In the genomic region with DNA sequence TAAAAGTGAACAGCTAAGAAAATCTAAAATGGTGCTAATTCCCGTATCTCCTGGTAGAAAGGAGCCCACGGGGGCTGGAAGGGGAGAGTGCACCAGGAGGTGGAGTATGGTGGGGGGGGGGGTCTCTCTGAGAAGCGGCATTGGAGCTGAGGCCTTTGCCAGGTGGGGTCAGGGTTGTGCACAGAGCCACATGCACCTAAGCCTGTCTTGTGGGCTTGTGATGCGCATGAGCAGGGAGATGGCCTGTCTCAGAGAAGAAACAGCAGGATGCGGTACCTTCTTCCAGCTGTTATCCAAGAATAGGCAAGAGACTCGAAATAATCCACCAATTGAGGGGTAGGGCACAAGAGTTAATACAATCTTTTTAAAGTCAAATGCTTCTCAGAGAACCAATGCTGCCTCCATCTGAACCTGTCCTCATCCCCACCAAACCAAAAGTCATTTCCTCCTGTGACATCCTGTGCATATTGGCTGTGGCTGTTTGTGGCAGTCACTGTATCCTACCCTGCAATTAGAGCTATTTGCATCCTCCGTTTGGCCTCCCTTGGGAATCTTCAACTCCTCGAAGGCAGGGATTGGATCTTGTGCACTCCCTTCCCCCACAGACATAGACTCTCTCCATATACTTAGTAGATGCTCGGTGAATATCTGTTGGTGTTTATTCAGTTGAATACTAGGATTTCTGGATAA, we compare ENCODE assay signal across 19 cellular contexts. TPM values are rescaled to one million over a fixed set of nuclear protein-coding genes. Genes with fewer than 3 reads are reported as not detected.
"Had no signal": no experiment of that assay in that cellular context is flagged by ENCODE, and none has a peak within 500 bp of the region (broad histone marks: within the 10 kb centered on the region; RNA-seq: fewer than 3 reads in every experiment).

No MANE protein-coding gene starts in this region.

- H3K36me3 ChIP-seq: gastrocnemius medialis, heart left ventricle, left ventricle myocardium inferior, thoracic aorta, upper lobe of right lung had no signal

- DNase-seq: activated CD4-positive, alpha-beta T cell treated with anti-CD3 and anti-CD28 coated beads, Interleukin-2, amount 10 ng/mL, durations not matched to agents 24 days and 14 days; activated CD8-positive, alpha-beta memory T cell treated with anti-CD3 and anti-CD28 coated beads, Interleukin-2, amount 50 U/mL, for 48 hours; activated gamma-delta T cell; activated T-cell treated with anti-CD3 and anti-CD28 coated beads, Interleukin-2, amount 50 U/mL, for 72 hours; effector CD8-positive, alpha-beta T cell; gastrocnemius medialis; heart left ventricle; kidney glomerular epithelial cell; left ventricle myocardium inferior; mammary epithelial cell; stimulated activated naive B cell treated with anti-CD40 and anti-IgM and Interleukin-4, amounts not matched to agents 10 μg/mL and 1 μg/mL and 100 μg/mL, for 72 hours; upper lobe of right lung had no signal

- H3K9me3 ChIP-seq: gastrocnemius medialis, heart left ventricle, left ventricle myocardium inferior, thoracic aorta, upper lobe of right lung had no signal

- H3K36me3 Mint-ChIP-seq: activated naive CD4-positive, alpha-beta T cell treated with anti-CD3 and anti-CD28 coated beads, Interleukin-2, amount 50 U/mL, for 24 hours; stimulated activated naive B cell treated with anti-CD40 and anti-IgM and Interleukin-4, amounts not matched to agents 10 μg/mL and 1 μg/mL and 100 μg/mL, for 72 hours had no signal

- H3K27ac ChIP-seq: gastrocnemius medialis, heart left ventricle, left ventricle myocardium inferior, thoracic aorta, upper lobe of right lung had no signal

- H3K27ac Mint-ChIP-seq: activated CD4-positive, alpha-beta T cell treated with anti-CD3 and anti-CD28 coated beads, Interleukin-2, amount 10 ng/mL, durations not matched to agents 24 days and 14 days; activated naive CD4-positive, alpha-beta T cell treated with anti-CD3 and anti-CD28 coated beads, Interleukin-2, amount 50 U/mL, for 24 hours; activated T-cell treated with anti-CD3 and anti-CD28 coated beads, Interleukin-2, amount 50 U/mL, for 72 hours; dendritic cell treated with granulocyte-macrophage colony-stimulating factor and Interleukin-4, amounts not matched to agents 40 ng/mL and 50 ng/mL, for 4 days; progenitor cell of endocrine pancreas; stimulated activated naive B cell treated with anti-CD40 and anti-IgM and Interleukin-4, amounts not matched to agents 10 μg/mL and 1 μg/mL and 100 μg/mL, for 72 hours had no signal

- H3K4me3 Mint-ChIP-seq: activated CD4-positive, alpha-beta T cell treated with anti-CD3 and anti-CD28 coated beads, Interleukin-2, amount 10 ng/mL, durations not matched to agents 24 days and 14 days; activated naive CD4-positive, alpha-beta T cell treated with anti-CD3 and anti-CD28 coated beads, Interleukin-2, amount 50 U/mL, for 24 hours; activated T-cell treated with anti-CD3 and anti-CD28 coated beads, Interleukin-2, amount 50 U/mL, for 72 hours; dendritic cell treated with granulocyte-macrophage colony-stimulating factor and Interleukin-4, amounts not matched to agents 40 ng/mL and 50 ng/mL, for 4 days; stimulated activated naive B cell treated with anti-CD40 and anti-IgM and Interleukin-4, amounts not matched to agents 10 μg/mL and 1 μg/mL and 100 μg/mL, for 72 hours had no signal

- H3K4me1 ChIP-seq: gastrocnemius medialis had no signal

- H3K9me3 Mint-ChIP-seq: activated CD4-positive, alpha-beta T cell treated with anti-CD3 and anti-CD28 coated beads, Interleukin-2, amount 10 ng/mL, durations not matched to agents 24 days and 14 days; activated naive CD4-positive, alpha-beta T cell treated with anti-CD3 and anti-CD28 coated beads, Interleukin-2, amount 50 U/mL, for 24 hours; activated T-cell treated with anti-CD3 and anti-CD28 coated beads, Interleukin-2, amount 50 U/mL, for 72 hours; dendritic cell treated with granulocyte-macrophage colony-stimulating factor and Interleukin-4, amounts not matched to agents 40 ng/mL and 50 ng/mL, for 4 days; stimulated activated naive B cell treated with anti-CD40 and anti-IgM and Interleukin-4, amounts not matched to agents 10 μg/mL and 1 μg/mL and 100 μg/mL, for 72 hours had no signal

- H3K27me3 ChIP-seq: gastrocnemius medialis, heart left ventricle, upper lobe of right lung had no signal

- H3K4me1 Mint-ChIP-seq: activated CD4-positive, alpha-beta T cell treated with anti-CD3 and anti-CD28 coated beads, Interleukin-2, amount 10 ng/mL, durations not matched to agents 24 days and 14 days; activated naive CD4-positive, alpha-beta T cell treated with anti-CD3 and anti-CD28 coated beads, Interleukin-2, amount 50 U/mL, for 24 hours; stimulated activated naive B cell treated with anti-CD40 and anti-IgM and Interleukin-4, amounts not matched to agents 10 μg/mL and 1 μg/mL and 100 μg/mL, for 72 hours had no signal

- H3K4me3 ChIP-seq: gastrocnemius medialis, heart left ventricle, left ventricle myocardium inferior, thoracic aorta, upper lobe of right lung had no signal

- ATAC-seq: esophagus mucosa; gastrocnemius medialis; heart left ventricle; stimulated activated naive B cell treated with anti-CD40 and anti-IgM and Interleukin-4, amounts not matched to agents 10 μg/mL and 1 μg/mL and 100 μg/mL, for 72 hours; upper lobe of right lung had no signal

RNA-seq across cellular contexts. Expression of gene FGF1, which starts 45.4 kb away (rescaled TPM):
- total RNA-seq: activated CD4-positive, alpha-beta T cell treated with anti-CD3 and anti-CD28 coated beads, Interleukin-2, amount 10 ng/mL, durations not matched to agents 24 days and 14 days; activated T-cell treated with anti-CD3 and anti-CD28 coated beads, Interleukin-2, amount 50 U/mL, for 72 hours; mononuclear cell; progenitor cell of endocrine pancreas had no signal
- polyA plus RNA-seq: neural cell had no signal
